In genomic region chr3:83093222-83093572, GRCh38 we compare ENCODE assay signal across 2 cellular contexts.
TF ChIP-seq lines count a peak whose summit lies in the region.

No MANE protein-coding gene starts in this region.

TF ChIP-seq in liver, 16 proteins besides CTCF, POLR2A, EP300 and RAD21 (continued from another document):
- no peak for TF ChIP-seq REST (IDR thresholded peaks at IDR 0.05)
- TF ChIP-seq ATF3 (IDR thresholded peaks at IDR 0.05), result no peak
- TF ChIP-seq, protein P1, sequence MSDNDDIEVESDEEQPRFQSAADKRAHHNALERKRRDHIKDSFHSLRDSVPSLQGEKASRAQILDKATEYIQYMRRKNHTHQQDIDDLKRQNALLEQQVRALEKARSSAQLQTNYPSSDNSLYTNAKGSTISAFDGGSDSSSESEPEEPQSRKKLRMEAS (IDR thresholded peaks at IDR 0.05), result no peak
- TF ChIP-seq TAF1 (conservative IDR thresholded peaks at IDR 0.05), result no peak
- TF ChIP-seq SP1 (IDR thresholded peaks at IDR 0.05), result no peak
- TF ChIP-seq HNF4A (conservative IDR thresholded peaks at IDR 0.05), result no peak
- no peak for TF ChIP-seq RXRA (IDR thresholded peaks at IDR 0.05)

TF ChIP-seq in HepG2, 621 proteins besides CTCF, POLR2A, EP300 and RAD21 (continued from another document):
- no peak for TF ChIP-seq TFE3 (CRISPR knock-in tag; IDR thresholded peaks at IDR 0.05)
- TF ChIP-seq ZNF501 (CRISPR knock-in tag; IDR thresholded peaks at IDR 0.05), result no peak
- TF ChIP-seq ZFX (CRISPR knock-in tag; IDR thresholded peaks at IDR 0.05; ENCODE audit: low read depth), result no peak
- TF ChIP-seq, protein P2, sequence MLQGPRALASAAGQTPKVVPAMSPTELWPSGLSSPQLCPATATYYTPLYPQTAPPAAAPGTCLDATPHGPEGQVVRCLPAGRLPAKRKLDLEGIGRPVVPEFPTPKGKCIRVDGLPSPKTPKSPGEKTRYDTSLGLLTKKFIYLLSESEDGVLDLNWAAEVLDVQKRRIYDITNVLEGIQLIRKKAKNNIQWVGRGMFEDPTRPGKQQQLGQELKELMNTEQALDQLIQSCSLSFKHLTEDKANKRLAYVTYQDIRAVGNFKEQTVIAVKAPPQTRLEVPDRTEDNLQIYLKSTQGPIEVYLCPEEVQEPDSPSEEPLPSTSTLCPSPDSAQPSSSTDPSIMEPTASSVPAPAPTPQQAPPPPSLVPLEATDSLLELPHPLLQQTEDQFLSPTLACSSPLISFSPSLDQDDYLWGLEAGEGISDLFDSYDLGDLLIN (CRISPR knock-in tag; IDR thresholded peaks at IDR 0.05; ENCODE audit: borderline replicate concordance), result no peak
- TF ChIP-seq FOSL2 (CRISPR knock-in tag; IDR thresholded peaks at IDR 0.05), result no peak
